Comparison of ENCODE assay signal across 1 cellular context in genomic region chr20:63568986-63569949, GRCh38.
TF ChIP-seq lines count a peak whose summit lies in the region.

No MANE protein-coding gene starts in this region.

TF ChIP-seq in HEK293, 187 proteins besides CTCF, POLR2A, EP300 and RAD21 (continued from another document):
- no peak for TF ChIP-seq ZNF518A (tag by site-specific recombination; conservative IDR thresholded peaks at IDR 0.05; ENCODE audit: low read depth)
